ENCODE assay signal across 1 cellular context in genomic region chr5:61701877-61702602, GRCh38.
A peak's percentile ranks its signal among the peaks of the same experiment; 100 is the strongest.
TF ChIP-seq lines count a peak whose summit lies in the region.

No MANE protein-coding gene starts in this region.

TF ChIP-seq in GM12878, 131 proteins besides CTCF, POLR2A, EP300 and RAD21 (continued from another document):
- TF ChIP-seq E2F8 (IDR thresholded peaks at IDR 0.05; ENCODE audit: low read depth, partially characterized antibody) (no peak), RUNX3 (IDR thresholded peaks at IDR 0.05; ENCODE audit: low read length) (peak; percentile 71), JUNB (IDR thresholded peaks at IDR 0.05) (peak; percentile 61; the same call in 1 of the 2 replicates), TBL1XR1 (IDR thresholded peaks at IDR 0.05; ENCODE audit: low read depth, low read length) (no peak)
